In genomic region chr20:44176833-44177533, GRCh38 we compare ENCODE assay signal across 1 cellular context.
TF ChIP-seq lines count a peak whose summit lies in the region.

No MANE protein-coding gene starts in this region.

TF ChIP-seq in GM23338, 12 proteins besides CTCF, POLR2A, EP300 and RAD21 (continued from another document):
- TF ChIP-seq ZNF462 (CRISPR knock-in tag; IDR thresholded peaks at IDR 0.05) = no peak
